1 cellular context compared by ENCODE assay signal in the genomic region with DNA sequence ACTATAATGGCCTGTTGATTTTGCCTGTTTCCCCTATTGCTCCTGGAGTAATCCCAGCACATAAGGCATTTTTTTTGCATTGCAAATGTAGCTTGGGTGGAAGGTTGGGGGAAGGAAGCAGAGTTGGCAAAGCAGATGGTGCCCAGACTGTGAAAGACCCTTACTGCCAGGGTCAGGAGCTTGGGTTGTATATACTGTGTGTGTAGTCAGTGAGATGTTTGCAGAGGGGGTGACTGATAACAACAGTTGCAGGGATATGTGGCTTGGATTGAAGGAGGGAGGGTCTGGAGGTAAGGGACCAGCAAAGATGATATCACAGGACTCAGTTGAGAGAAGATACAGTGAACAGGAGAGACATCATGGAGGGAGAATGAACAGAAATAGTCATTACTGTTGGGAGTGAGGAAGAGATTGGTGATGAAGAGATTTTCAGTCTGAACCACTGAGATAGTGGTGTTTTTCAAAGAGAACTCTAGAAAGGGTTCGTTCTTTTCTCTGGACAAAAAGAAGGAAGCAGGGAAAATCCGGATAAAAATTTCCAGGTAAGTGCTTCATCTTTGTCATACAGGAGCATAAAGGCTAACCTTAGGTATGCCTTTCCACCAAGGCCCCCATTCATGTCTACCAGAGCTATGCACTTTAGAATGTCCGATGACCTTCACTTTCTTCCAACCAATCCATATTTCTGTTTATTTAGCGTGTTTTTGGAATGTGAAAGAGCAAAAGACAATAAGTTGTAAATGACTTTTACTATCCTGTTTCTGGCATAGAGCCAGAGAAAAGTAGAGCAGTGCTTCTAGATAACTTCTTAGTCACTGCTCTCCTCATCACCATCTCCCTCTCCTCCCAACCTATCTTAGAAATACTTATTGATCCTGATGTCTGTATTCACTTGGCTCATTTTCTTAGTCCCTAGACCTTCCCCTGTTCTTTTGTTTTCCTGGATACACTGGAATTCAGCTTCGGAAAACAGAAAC.
TF ChIP-seq lines count a peak whose summit lies in the region.

No MANE protein-coding gene starts in this region.

TF ChIP-seq in HepG2, 621 proteins besides CTCF, POLR2A, EP300 and RAD21 (continued from another document and continues in another):
- TF ChIP-seq DMAP1 (CRISPR knock-in tag; IDR thresholded peaks at IDR 0.05), result 0 out of 2 replicates have a peak, but pooled peaks have one; percentile 33
- TF ChIP-seq, protein P1, sequence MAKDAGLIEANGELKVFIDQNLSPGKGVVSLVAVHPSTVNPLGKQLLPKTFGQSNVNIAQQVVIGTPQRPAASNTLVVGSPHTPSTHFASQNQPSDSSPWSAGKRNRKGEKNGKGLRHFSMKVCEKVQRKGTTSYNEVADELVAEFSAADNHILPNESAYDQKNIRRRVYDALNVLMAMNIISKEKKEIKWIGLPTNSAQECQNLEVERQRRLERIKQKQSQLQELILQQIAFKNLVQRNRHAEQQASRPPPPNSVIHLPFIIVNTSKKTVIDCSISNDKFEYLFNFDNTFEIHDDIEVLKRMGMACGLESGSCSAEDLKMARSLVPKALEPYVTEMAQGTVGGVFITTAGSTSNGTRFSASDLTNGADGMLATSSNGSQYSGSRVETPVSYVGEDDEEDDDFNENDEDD (CRISPR knock-in tag; IDR thresholded peaks at IDR 0.05; ENCODE audit: borderline replicate concordance), result no peak
- TF ChIP-seq, protein P2, sequence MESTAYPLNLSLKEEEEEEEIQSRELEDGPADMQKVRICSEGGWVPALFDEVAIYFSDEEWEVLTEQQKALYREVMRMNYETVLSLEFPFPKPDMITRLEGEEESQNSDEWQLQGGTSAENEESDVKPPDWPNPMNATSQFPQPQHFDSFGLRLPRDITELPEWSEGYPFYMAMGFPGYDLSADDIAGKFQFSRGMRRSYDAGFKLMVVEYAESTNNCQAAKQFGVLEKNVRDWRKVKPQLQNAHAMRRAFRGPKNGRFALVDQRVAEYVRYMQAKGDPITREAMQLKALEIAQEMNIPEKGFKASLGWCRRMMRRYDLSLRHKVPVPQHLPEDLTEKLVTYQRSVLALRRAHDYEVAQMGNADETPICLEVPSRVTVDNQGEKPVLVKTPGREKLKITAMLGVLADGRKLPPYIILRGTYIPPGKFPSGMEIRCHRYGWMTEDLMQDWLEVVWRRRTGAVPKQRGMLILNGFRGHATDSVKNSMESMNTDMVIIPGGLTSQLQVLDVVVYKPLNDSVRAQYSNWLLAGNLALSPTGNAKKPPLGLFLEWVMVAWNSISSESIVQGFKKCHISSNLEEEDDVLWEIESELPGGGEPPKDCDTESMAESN (CRISPR knock-in tag; conservative IDR thresholded peaks at IDR 0.05), result no peak; the same call in 1 of the 2 replicates
- TF ChIP-seq ZNF644 (CRISPR knock-in tag; IDR thresholded peaks at IDR 0.05; ENCODE audit: low read depth), result peak; percentile 99
- peak; percentile 77 for TF ChIP-seq NR2F2 (IDR thresholded peaks at IDR 0.05; ENCODE audit: borderline replicate concordance, low read depth)
- TF ChIP-seq SIX4 (CRISPR knock-in tag; IDR thresholded peaks at IDR 0.05), result peak; percentile 37; the same call in 1 of the 2 replicates
- TF ChIP-seq ZNF747 (CRISPR knock-in tag; IDR thresholded peaks at IDR 0.05; ENCODE audit: borderline replicate concordance), result peak; percentile 13; the same call in 1 of the 2 replicates
- peak; percentile 96 for TF ChIP-seq RORA (CRISPR knock-in tag; IDR thresholded peaks at IDR 0.05)
- peak; percentile 47; the same call in 1 of the 2 replicates for TF ChIP-seq NR2C2 (CRISPR knock-in tag; IDR thresholded peaks at IDR 0.05; ENCODE audit: borderline replicate concordance)
- TF ChIP-seq ZNF136 (CRISPR knock-in tag; IDR thresholded peaks at IDR 0.05; ENCODE audit: low read depth), result no peak; the same call in 1 of the 2 replicates
- TF ChIP-seq ZNF558 (CRISPR knock-in tag; IDR thresholded peaks at IDR 0.05; ENCODE audit: borderline replicate concordance), result peak; percentile 75; the same call in 1 of the 2 replicates
- peak; percentile 33; the same call in 1 of the 2 replicates for TF ChIP-seq STAG1 (CRISPR knock-in tag; IDR thresholded peaks at IDR 0.05)
- peak; percentile 76 for TF ChIP-seq KLF6 (CRISPR knock-in tag; IDR thresholded peaks at IDR 0.05)
- peak; percentile 94 for TF ChIP-seq SMAD3 (CRISPR knock-in tag; IDR thresholded peaks at IDR 0.05)
- no peak for TF ChIP-seq ATRX (CRISPR knock-in tag; IDR thresholded peaks at IDR 0.05; ENCODE audit: borderline replicate concordance)
- TF ChIP-seq, protein P3, sequence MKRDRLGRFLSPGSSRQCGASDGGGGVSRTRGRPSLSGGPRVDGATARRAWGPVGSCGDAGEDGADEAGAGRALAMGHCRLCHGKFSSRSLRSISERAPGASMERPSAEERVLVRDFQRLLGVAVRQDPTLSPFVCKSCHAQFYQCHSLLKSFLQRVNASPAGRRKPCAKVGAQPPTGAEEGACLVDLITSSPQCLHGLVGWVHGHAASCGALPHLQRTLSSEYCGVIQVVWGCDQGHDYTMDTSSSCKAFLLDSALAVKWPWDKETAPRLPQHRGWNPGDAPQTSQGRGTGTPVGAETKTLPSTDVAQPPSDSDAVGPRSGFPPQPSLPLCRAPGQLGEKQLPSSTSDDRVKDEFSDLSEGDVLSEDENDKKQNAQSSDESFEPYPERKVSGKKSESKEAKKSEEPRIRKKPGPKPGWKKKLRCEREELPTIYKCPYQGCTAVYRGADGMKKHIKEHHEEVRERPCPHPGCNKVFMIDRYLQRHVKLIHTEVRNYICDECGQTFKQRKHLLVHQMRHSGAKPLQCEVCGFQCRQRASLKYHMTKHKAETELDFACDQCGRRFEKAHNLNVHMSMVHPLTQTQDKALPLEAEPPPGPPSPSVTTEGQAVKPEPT (CRISPR knock-in tag; IDR thresholded peaks at IDR 0.05; ENCODE audit: low read depth), result no peak
- TF ChIP-seq, protein P4, sequence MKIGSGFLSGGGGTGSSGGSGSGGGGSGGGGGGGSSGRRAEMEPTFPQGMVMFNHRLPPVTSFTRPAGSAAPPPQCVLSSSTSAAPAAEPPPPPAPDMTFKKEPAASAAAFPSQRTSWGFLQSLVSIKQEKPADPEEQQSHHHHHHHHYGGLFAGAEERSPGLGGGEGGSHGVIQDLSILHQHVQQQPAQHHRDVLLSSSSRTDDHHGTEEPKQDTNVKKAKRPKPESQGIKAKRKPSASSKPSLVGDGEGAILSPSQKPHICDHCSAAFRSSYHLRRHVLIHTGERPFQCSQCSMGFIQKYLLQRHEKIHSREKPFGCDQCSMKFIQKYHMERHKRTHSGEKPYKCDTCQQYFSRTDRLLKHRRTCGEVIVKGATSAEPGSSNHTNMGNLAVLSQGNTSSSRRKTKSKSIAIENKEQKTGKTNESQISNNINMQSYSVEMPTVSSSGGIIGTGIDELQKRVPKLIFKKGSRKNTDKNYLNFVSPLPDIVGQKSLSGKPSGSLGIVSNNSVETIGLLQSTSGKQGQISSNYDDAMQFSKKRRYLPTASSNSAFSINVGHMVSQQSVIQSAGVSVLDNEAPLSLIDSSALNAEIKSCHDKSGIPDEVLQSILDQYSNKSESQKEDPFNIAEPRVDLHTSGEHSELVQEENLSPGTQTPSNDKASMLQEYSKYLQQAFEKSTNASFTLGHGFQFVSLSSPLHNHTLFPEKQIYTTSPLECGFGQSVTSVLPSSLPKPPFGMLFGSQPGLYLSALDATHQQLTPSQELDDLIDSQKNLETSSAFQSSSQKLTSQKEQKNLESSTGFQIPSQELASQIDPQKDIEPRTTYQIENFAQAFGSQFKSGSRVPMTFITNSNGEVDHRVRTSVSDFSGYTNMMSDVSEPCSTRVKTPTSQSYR (CRISPR knock-in tag; IDR thresholded peaks at IDR 0.05; ENCODE audit: borderline replicate concordance), result peak; percentile 33; the same call in 1 of the 2 replicates
- peak; percentile 94 for TF ChIP-seq SOX13 (IDR thresholded peaks at IDR 0.05)
- TF ChIP-seq SOX13 (CRISPR knock-in tag; conservative IDR thresholded peaks at IDR 0.05 in 1 of 2, IDR thresholded peaks at IDR 0.05 in 1 of 2), result peak in 1 of 2 experiments; percentile 99; a peak in 3 of 4 replicates
- TF ChIP-seq HDAC1 (CRISPR knock-in tag; IDR thresholded peaks at IDR 0.05), result peak; percentile 97
- TF ChIP-seq ZSCAN29 (CRISPR knock-in tag; conservative IDR thresholded peaks at IDR 0.05), result peak; percentile 96
- no peak for TF ChIP-seq ZNF530 (CRISPR knock-in tag; IDR thresholded peaks at IDR 0.05; ENCODE audit: low read depth)
- TF ChIP-seq, protein P5, sequence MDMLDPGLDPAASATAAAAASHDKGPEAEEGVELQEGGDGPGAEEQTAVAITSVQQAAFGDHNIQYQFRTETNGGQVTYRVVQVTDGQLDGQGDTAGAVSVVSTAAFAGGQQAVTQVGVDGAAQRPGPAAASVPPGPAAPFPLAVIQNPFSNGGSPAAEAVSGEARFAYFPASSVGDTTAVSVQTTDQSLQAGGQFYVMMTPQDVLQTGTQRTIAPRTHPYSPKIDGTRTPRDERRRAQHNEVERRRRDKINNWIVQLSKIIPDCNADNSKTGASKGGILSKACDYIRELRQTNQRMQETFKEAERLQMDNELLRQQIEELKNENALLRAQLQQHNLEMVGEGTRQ (IDR thresholded peaks at IDR 0.05; ENCODE audit: low read depth, low read length), result no peak
- TF ChIP-seq, protein P5 (CRISPR knock-in tag; IDR thresholded peaks at IDR 0.05; ENCODE audit: borderline replicate concordance), result no peak
- TF ChIP-seq, protein P6, sequence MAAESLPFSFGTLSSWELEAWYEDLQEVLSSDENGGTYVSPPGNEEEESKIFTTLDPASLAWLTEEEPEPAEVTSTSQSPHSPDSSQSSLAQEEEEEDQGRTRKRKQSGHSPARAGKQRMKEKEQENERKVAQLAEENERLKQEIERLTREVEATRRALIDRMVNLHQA (CRISPR knock-in tag; IDR thresholded peaks at IDR 0.05), result no peak
- TF ChIP-seq ZNF75D (CRISPR knock-in tag; IDR thresholded peaks at IDR 0.05; ENCODE audit: borderline replicate concordance), result no peak
- TF ChIP-seq PRMT3 (CRISPR knock-in tag; IDR thresholded peaks at IDR 0.05; ENCODE audit: borderline replicate concordance, low read depth), result 0 out of 2 replicates have a peak, but pooled peaks have one; percentile 36
- TF ChIP-seq ATF1 (CRISPR knock-in tag; IDR thresholded peaks at IDR 0.05), result peak; percentile 53; the same call in 1 of the 2 replicates
- TF ChIP-seq, protein P7, sequence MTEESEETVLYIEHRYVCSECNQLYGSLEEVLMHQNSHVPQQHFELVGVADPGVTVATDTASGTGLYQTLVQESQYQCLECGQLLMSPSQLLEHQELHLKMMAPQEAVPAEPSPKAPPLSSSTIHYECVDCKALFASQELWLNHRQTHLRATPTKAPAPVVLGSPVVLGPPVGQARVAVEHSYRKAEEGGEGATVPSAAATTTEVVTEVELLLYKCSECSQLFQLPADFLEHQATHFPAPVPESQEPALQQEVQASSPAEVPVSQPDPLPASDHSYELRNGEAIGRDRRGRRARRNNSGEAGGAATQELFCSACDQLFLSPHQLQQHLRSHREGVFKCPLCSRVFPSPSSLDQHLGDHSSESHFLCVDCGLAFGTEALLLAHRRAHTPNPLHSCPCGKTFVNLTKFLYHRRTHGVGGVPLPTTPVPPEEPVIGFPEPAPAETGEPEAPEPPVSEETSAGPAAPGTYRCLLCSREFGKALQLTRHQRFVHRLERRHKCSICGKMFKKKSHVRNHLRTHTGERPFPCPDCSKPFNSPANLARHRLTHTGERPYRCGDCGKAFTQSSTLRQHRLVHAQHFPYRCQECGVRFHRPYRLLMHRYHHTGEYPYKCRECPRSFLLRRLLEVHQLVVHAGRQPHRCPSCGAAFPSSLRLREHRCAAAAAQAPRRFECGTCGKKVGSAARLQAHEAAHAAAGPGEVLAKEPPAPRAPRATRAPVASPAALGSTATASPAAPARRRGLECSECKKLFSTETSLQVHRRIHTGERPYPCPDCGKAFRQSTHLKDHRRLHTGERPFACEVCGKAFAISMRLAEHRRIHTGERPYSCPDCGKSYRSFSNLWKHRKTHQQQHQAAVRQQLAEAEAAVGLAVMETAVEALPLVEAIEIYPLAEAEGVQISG (CRISPR knock-in tag; IDR thresholded peaks at IDR 0.05), result 0 out of 2 replicates have a peak, but pooled peaks have one; percentile 18
- TF ChIP-seq NFATC3 (CRISPR knock-in tag; IDR thresholded peaks at IDR 0.05), result no peak
- peak; percentile 88; the same call in 1 of the 2 replicates for TF ChIP-seq ZNF331 (CRISPR knock-in tag; IDR thresholded peaks at IDR 0.05)
- no peak for TF ChIP-seq PHB2 (IDR thresholded peaks at IDR 0.05; ENCODE audit: partially characterized antibody)
- TF ChIP-seq GATAD2A (CRISPR knock-in tag; IDR thresholded peaks at IDR 0.05), result peak; percentile 99
- no peak for TF ChIP-seq ZNF678 (CRISPR knock-in tag; IDR thresholded peaks at IDR 0.05)
- TF ChIP-seq CC2D1A (CRISPR knock-in tag; IDR thresholded peaks at IDR 0.05), result no peak
- TF ChIP-seq, protein P8, sequence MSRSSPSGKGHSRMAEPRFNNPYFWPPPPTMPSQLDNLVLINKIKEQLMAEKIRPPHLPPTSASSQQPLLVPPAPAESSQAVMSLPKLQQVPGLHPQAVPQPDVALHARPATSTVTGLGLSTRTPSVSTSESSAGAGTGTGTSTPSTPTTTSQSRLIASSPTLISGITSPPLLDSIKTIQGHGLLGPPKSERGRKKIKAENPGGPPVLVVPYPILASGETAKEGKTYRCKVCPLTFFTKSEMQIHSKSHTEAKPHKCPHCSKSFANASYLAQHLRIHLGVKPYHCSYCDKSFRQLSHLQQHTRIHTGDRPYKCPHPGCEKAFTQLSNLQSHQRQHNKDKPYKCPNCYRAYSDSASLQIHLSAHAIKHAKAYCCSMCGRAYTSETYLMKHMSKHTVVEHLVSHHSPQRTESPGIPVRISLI (CRISPR knock-in tag; IDR thresholded peaks at IDR 0.05; ENCODE audit: borderline replicate concordance), result peak; percentile 9; the same call in 1 of the 2 replicates
- TF ChIP-seq, protein P9, sequence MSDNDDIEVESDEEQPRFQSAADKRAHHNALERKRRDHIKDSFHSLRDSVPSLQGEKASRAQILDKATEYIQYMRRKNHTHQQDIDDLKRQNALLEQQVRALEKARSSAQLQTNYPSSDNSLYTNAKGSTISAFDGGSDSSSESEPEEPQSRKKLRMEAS (IDR thresholded peaks at IDR 0.05), result peak; percentile 70; the same call in 1 of the 2 replicates
- peak; percentile 95 for TF ChIP-seq MIXL1 (CRISPR knock-in tag; IDR thresholded peaks at IDR 0.05)
- no peak for TF ChIP-seq GPN1 (CRISPR knock-in tag; IDR thresholded peaks at IDR 0.05; ENCODE audit: borderline replicate concordance)
